Comparison of ENCODE assay signal across 21 cellular contexts in the genomic region with DNA sequence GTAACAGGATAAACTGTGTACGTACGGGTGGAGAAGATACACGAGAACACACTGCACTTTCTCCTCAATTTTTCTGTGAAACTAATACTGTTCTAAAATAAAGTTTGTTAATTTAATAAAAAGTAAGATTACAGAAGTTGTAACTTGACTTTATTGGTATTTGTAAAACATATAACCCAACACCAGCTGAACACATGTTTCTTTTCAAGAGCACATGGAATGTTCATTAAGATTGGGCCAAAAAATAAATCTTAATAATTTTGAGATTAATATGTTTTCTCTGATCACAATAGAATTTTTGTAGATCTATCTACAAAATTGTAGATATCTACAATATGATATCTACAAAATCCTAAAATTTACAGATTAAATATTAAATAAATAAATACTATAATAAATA.
"Had no signal": no experiment of that assay in that cellular context is flagged by ENCODE, and none has a peak within 500 bp of the region (broad histone marks: within the 10 kb centered on the region; RNA-seq: fewer than 3 reads in every experiment).

No MANE protein-coding gene starts in this region.

- ATAC-seq: K562 had no signal

- H3K9me3 ChIP-seq: SJSA1 had no signal

- H3K27me3 ChIP-seq: SJSA1 had no signal

- H3K4me3 ChIP-seq: K562, SJSA1, SK-N-MC had no signal

- DNase-seq: NCI-H1092, NCI-H1105 treated with DMSO at 0.1 percent for 48 hours, NCI-H1417 treated with DMSO at 0.1 percent for 48 hours, NCI-H146, NCI-H1694 treated with DMSO at 0.1 percent for 48 hours, NCI-H1930, NCI-H2081, NCI-H2107, NCI-H226, NCI-H446, NCI-H510A, NCI-H524 treated with DMSO at 0.1 percent for 48 hours, NCI-H69, NCI-H774, Right ventricle myocardium superior, RPMI8226, SIG-M5 had no signal

- FAIRE-seq: K562 had no signal

- H3K27ac ChIP-seq: KMS-11, SJSA1, SK-N-MC had no signal

- H3K4me1 ChIP-seq: SJSA1 had no signal

- H3K36me3 ChIP-seq: SJSA1 had no signal
